ENCODE assay signal across 14 cellular contexts in the genomic region with DNA sequence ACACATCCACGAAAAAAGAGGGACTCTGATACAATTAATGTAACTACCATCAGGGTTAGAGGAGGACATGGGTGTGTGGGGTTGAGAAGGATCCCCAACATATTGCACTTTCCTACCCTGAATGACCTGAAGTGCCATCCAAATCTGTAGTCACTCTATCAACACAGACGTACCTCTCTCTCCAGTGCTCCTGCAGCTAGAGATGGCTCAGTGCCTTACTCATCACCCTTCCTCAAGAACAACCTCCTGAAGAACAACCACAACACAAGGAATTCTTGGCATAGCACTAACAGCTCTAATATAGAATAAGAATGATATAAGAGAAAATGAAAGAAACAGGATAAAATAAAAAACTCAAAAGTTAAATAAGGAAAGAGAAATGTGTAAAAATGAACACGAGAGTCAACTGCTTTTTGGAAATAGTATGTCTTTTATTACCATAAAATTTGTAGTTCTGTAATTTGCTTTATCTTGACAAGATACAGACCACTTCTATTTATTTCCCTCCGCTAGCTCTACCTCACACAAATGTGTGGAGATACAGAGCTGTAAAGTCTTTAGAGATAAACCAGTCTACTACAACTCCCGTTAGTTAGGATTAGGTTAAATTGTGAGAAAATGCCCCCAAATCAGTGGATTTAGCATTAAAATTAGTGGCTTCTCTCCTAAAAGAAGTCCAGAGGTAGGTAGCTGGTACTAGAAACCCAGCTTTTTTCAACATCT.
A peak's percentile ranks its signal among the peaks of the same experiment; 100 is the strongest.
DNase-seq lines count a peak whose midpoint lies in the region; FAIRE-seq and TF ChIP-seq lines count a peak whose summit lies in the region.
"Had no signal": no experiment of that assay in that cellular context is flagged by ENCODE, and none has a peak within 500 bp of the region (broad histone marks: within the 10 kb centered on the region; RNA-seq: fewer than 3 reads in every experiment).

No MANE protein-coding gene starts in this region.

- H3K27ac Mint-ChIP-seq in astrocyte (ENCODE audit: unreplicated experiment): no peak overlapping the region
- H3K27ac Mint-ChIP-seq: activated naive CD4-positive, alpha-beta T cell treated with anti-CD3 and anti-CD28 coated beads, Interleukin-2, amount 10 ng/mL, durations not matched to agents 7 days and 5 days; WTC11 had no signal

- peaks cover 55% of the 10 kb centered on the region for H3K4me1 ChIP-seq in GM23248 (ENCODE audit: insufficient read depth)
- H3K4me1 ChIP-seq in astrocyte (ENCODE audit: insufficient read depth, low read length): peaks cover 33% of the 10 kb centered on the region
- peaks cover 12% of the 10 kb centered on the region for H3K4me1 ChIP-seq in smooth muscle cell (ENCODE audit: low read depth)
- H3K4me1 ChIP-seq: prostate gland had no signal

- H3K9me3 Mint-ChIP-seq in astrocyte (ENCODE audit: unreplicated experiment): no peaks in the 10 kb centered on the region
- H3K9me3 Mint-ChIP-seq: activated naive CD4-positive, alpha-beta T cell treated with anti-CD3 and anti-CD28 coated beads, Interleukin-2, amount 10 ng/mL, durations not matched to agents 7 days and 5 days; WTC11 had no signal

- FAIRE-seq in astrocyte (lab: Jason Lieb, UNC): no peak

- WGBS in GM23248 (ENCODE audit: low coverage in 1 of 2, low lambda C conversion rate in 2 of 2, missing lambda C conversion rate in 2 of 2), 2 experiments: 41 to 43% methylated on average over 5 of the region's 5 CpGs
- 36% methylated on average over 5 of the region's 5 CpGs for WGBS in smooth muscle cell (ENCODE audit: low lambda C conversion rate)

- peak overlapping the region; percentile 18 for H3K4me3 Mint-ChIP-seq in astrocyte (ENCODE audit: unreplicated experiment)
- H3K4me3 Mint-ChIP-seq: activated naive CD4-positive, alpha-beta T cell treated with anti-CD3 and anti-CD28 coated beads, Interleukin-2, amount 10 ng/mL, durations not matched to agents 7 days and 5 days; WTC11 had no signal

- H3F3A ChIP-seq in GM23248 (ENCODE audit: insufficient read depth) (peaks cover 45% of the 10 kb centered on the region), smooth muscle cell (ENCODE audit: low read depth) (no peaks in the 10 kb centered on the region)

- H4K20me1 ChIP-seq in GM23248 (ENCODE audit: insufficient read depth) (0 out of 2 replicates have a peak, but pooled peaks cover 6% of the 10 kb centered on the region), astrocyte (ENCODE audit: insufficient read depth, low read length) (peaks cover 45% of the 10 kb centered on the region), smooth muscle cell (ENCODE audit: low read depth) (peaks cover 61% of the 10 kb centered on the region)

- no peaks in the 10 kb centered on the region for H3K27me3 Mint-ChIP-seq in astrocyte (ENCODE audit: low read depth, unreplicated experiment)
- H3K27me3 Mint-ChIP-seq: activated naive CD4-positive, alpha-beta T cell treated with anti-CD3 and anti-CD28 coated beads, Interleukin-2, amount 10 ng/mL, durations not matched to agents 7 days and 5 days had no signal

- H3K27me3 ChIP-seq in GM23248 (replicated peaks; ENCODE audit: insufficient read depth) (no peaks in the 10 kb centered on the region), astrocyte (ENCODE audit: insufficient read depth, low read length) (no peaks in the 10 kb centered on the region), smooth muscle cell (ENCODE audit: low read depth) (no peaks in the 10 kb centered on the region), H7 (ENCODE audit: control insufficient read depth, insufficient read depth, low read length) (no peaks in the 10 kb centered on the region)

- H3K4me3 ChIP-seq in GM23248 (peak overlapping the region; percentile 46; the same call in 1 of the 2 replicates), astrocyte (ENCODE audit: insufficient read depth, low read depth, low read length) (no peak overlapping the region), foreskin fibroblast (ENCODE audit: low read depth in 1 of 2, low read length in 2 of 2) (no peak overlapping the region), smooth muscle cell (no peak overlapping the region), H7 (ENCODE audit: insufficient read depth, low read depth, low read length) (no peak overlapping the region)
- H3K4me3 ChIP-seq: HAP-1, prostate gland had no signal

- no peaks in the 10 kb centered on the region for H3K9me2 ChIP-seq in GM23248 (ENCODE audit: insufficient read depth)

- DNase-seq in GM23248: peak; percentile 73
- DNase-seq in astrocyte (ENCODE audit: low read depth): peak; percentile 85
- DNase-seq in foreskin fibroblast: peak; percentile 67 to 77
- DNase-seq in smooth muscle cell (lab: John Stamatoyannopoulos, UW; ENCODE audit: unreplicated experiment): no peak
- DNase-seq in H7: no peak
- no peak for DNase-seq in activated CD8-positive, alpha-beta memory T cell treated with anti-CD3 and anti-CD28 coated beads, Interleukin-2, amount 50 U/mL, for 4 hours
- DNase-seq in cerebellar nuclear complex (lab: John Stamatoyannopoulos, UW): no peak
- DNase-seq: activated naive CD4-positive, alpha-beta T cell treated with anti-CD3 and anti-CD28 coated beads, Interleukin-2, amount 10 ng/mL, durations not matched to agents 7 days and 5 days; NK-92 treated with Interleukin-12 subunit alpha and Interleukin-12 subunit beta, amount 100 ng/mL, for 24 hours; stimulated activated CD4-positive, alpha-beta T cell treated with anti-CD3 and anti-CD28 coated beads, Interleukin-4, amount 100 ng/mL, for 4 hours; stimulated activated naive CD4-positive, alpha-beta T cell had no signal

- H3K27ac ChIP-seq in GM23248 (peak overlapping the region; percentile 27), astrocyte (ENCODE audit: low read depth, low read length) (no peak overlapping the region), smooth muscle cell (ENCODE audit: low read depth) (no peak overlapping the region)
- H3K27ac ChIP-seq: prostate gland had no signal

- TF ChIP-seq CTCF in astrocyte (IDR thresholded peaks at IDR 0.05; ENCODE audit: insufficient read depth, low read depth, low read length) (no peak), foreskin fibroblast (IDR thresholded peaks at IDR 0.05; ENCODE audit: low read depth, low read length) (no peak), smooth muscle cell (IDR thresholded peaks at IDR 0.05; ENCODE audit: borderline replicate concordance, insufficient read depth, poor library complexity, severe bottlenecking) (no peak)

- H3K79me2 ChIP-seq in GM23248 (ENCODE audit: insufficient read depth): peaks cover 97% of the 10 kb centered on the region
- H3K79me2 ChIP-seq in astrocyte (ENCODE audit: insufficient read depth, low read length): peaks cover 70% of the 10 kb centered on the region
- peaks cover 22% of the 10 kb centered on the region for H3K79me2 ChIP-seq in smooth muscle cell (ENCODE audit: low read depth)

- H3K9me3 ChIP-seq in GM23248 (ENCODE audit: low read depth) (no peaks in the 10 kb centered on the region), astrocyte (ENCODE audit: insufficient read depth, low read depth, low read length) (no peaks in the 10 kb centered on the region), smooth muscle cell (replicated peaks; ENCODE audit: low read depth) (no peaks in the 10 kb centered on the region)
- H3K9me3 ChIP-seq: HAP-1, prostate gland had no signal

- H3K4me2 ChIP-seq in GM23248 (ENCODE audit: unreplicated experiment): peak overlapping the region; percentile 69
- peak overlapping the region; percentile 37 for H3K4me2 ChIP-seq in astrocyte (ENCODE audit: low read length)
- peak overlapping the region; percentile 31 for H3K4me2 ChIP-seq in smooth muscle cell

- in situ Hi-C loops in GM23248 (cut with MboI): no loop called here

- H3K9ac ChIP-seq in GM23248 (no peak overlapping the region), astrocyte (ENCODE audit: low read length) (no peak overlapping the region), smooth muscle cell (ENCODE audit: low read depth) (no peak overlapping the region)

- H3K36me3 Mint-ChIP-seq in astrocyte (ENCODE audit: low read depth, unreplicated experiment): no peaks in the 10 kb centered on the region
- H3K36me3 Mint-ChIP-seq: activated naive CD4-positive, alpha-beta T cell treated with anti-CD3 and anti-CD28 coated beads, Interleukin-2, amount 10 ng/mL, durations not matched to agents 7 days and 5 days; WTC11 had no signal

- 0 out of 2 replicates have a peak, but pooled peaks cover 6% of the 10 kb centered on the region for H3K36me3 ChIP-seq in GM23248 (ENCODE audit: low read depth)
- H3K36me3 ChIP-seq in astrocyte (ENCODE audit: insufficient read depth, low read length): peaks cover 7% of the 10 kb centered on the region
- no peaks in the 10 kb centered on the region for H3K36me3 ChIP-seq in smooth muscle cell (ENCODE audit: low read depth)
- H3K36me3 ChIP-seq in H7 (replicated peaks; ENCODE audit: control insufficient read depth, insufficient read depth, low read length): no peaks in the 10 kb centered on the region
- H3K36me3 ChIP-seq: prostate gland had no signal

- peaks cover 40% of the 10 kb centered on the region for H3K4me1 Mint-ChIP-seq in astrocyte (ENCODE audit: low read depth, unreplicated experiment)

- H2AFZ ChIP-seq in GM23248 (no peak overlapping the region), astrocyte (ENCODE audit: low read depth, low read length) (no peak overlapping the region), smooth muscle cell (ENCODE audit: low read depth) (no peak overlapping the region)

Comparison
In these comparisons a context has a peak if more than half of its experiments do, and no peak if none do; other contexts are left out.
1. DNase-seq: peak in GM23248 (single experiment), astrocyte (single experiment) and foreskin fibroblast (2 of 2); none in smooth muscle cell (single experiment), H7 (single experiment), activated CD8-positive, alpha-beta memory T cell treated with anti-CD3 and anti-CD28 coated beads, Interleukin-2, amount 50 U/mL, for 4 hours (single experiment) and cerebellar nuclear complex (0 of 2).
2. Peak in every context shown above with its lines, with median percentiles within 50 percentile points of each other: H3K4me2 ChIP-seq.